Comparison of ENCODE assay signal across 13 cellular contexts in the genomic region with DNA sequence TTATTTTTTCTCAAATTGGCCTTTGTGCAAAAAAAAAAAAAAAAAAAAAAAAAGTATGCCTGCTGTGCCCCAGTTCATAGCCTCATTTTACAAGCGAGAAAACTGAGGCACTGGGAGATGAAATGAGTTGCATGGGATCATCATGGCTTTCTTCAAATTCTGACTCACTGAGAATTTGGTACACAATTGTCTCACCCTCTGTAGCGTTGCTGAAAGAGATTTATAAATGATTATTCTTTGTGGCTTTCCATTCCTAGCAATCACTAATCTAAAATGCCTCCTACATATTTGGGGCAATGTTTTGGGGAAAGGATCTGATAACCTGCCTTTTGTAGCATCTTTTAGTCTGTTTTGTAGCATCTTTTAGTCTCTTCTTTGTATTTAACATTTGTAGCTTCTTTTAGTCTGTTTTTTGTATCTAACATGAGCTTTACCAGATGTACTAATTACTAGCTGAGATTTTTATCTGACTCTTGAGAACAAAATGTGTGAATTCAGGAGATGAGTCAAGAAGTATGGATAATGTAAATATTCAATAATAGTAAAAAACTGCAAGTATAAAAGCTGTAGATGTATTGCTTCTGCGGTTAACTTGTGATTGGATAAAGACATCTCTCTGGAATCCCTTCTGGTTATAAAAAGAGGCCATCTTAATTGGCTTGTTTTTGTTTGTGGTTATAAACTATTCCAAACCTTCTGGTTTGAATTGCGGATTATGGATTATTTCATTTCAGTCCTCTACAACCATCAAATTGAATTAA.
DNase-seq lines count a peak whose midpoint lies in the region; ATAC-seq, FAIRE-seq and TF ChIP-seq lines count a peak whose summit lies in the region.
"Had no signal": no experiment of that assay in that cellular context is flagged by ENCODE, and none has a peak within 500 bp of the region (broad histone marks: within the 10 kb centered on the region; RNA-seq: fewer than 3 reads in every experiment).

No MANE protein-coding gene starts in this region.

- H3K9ac ChIP-seq in fibroblast of lung (ENCODE audit: insufficient read depth, low read length): no peak overlapping the region

- peak overlapping the region; percentile 16 for H3K4me2 ChIP-seq in fibroblast of lung (ENCODE audit: extremely low read depth, insufficient read depth, low read length)

- no peak for TF ChIP-seq CTCF in activated CD8-positive, alpha-beta T cell treated with anti-CD3 and anti-CD28 coated beads for 36 hours (IDR thresholded peaks at IDR 0.05)
- TF ChIP-seq CTCF in fibroblast of lung (conservative IDR thresholded peaks at IDR 0.05 in 1 of 2, IDR thresholded peaks at IDR 0.05 in 1 of 2; ENCODE audit: low read depth in 1 of 2, low read length in 2 of 2) (no peak), thoracic aorta (IDR thresholded peaks at IDR 0.05) (no peak)

- H3K27me3 ChIP-seq in fibroblast of lung (ENCODE audit: control insufficient read depth, insufficient read depth, low read length) (no peaks in the 10 kb centered on the region), thoracic aorta (replicated peaks; ENCODE audit: insufficient read depth) (no peaks in the 10 kb centered on the region)

- H4K20me1 ChIP-seq in fibroblast of lung (ENCODE audit: control insufficient read depth, extremely low read depth, insufficient read depth, low read length): no peaks in the 10 kb centered on the region

- no peak overlapping the region for H3K4me3 ChIP-seq in fibroblast of lung (replicated peaks in 1 of 4; ENCODE audit: control extremely low read depth in 1 of 4, insufficient read depth in 1 of 4, low read depth in 3 of 4, low read length in 4 of 4)
- H3K4me3 ChIP-seq in thoracic aorta: no peak overlapping the region

- peaks cover 92% of the 10 kb centered on the region for H3K36me3 Mint-ChIP-seq in activated naive CD4-positive, alpha-beta T cell treated with anti-CD3 and anti-CD28 coated beads for 36 hours (ENCODE audit: low read depth)
- H3K36me3 Mint-ChIP-seq in activated CD8-positive, alpha-beta T cell treated with anti-CD3 and anti-CD28 coated beads for 36 hours (ENCODE audit: low read depth): peaks cover 90% of the 10 kb centered on the region

- CTCF ChIA-PET in activated naive CD4-positive, alpha-beta T cell treated with anti-CD3 and anti-CD28 coated beads for 36 hours (lab: Charles Lee): interaction anchor here (0.6 to 1.4 kb wide), 4 partner anchors 11 to 1737 kb away, joined by 3 to 6 read pairs (median 4); no protein-coding TSS in a partner anchor
- CTCF ChIA-PET in activated CD8-positive, alpha-beta T cell treated with anti-CD3 and anti-CD28 coated beads for 36 hours (lab: Charles Lee): interaction anchor here (1.8 to 2.7 kb wide), 4 partner anchors 10 to 182 kb away, joined by 6 to 16 read pairs (median 8); no protein-coding TSS in a partner anchor

- H3K79me2 ChIP-seq in fibroblast of lung (ENCODE audit: control insufficient read depth, insufficient read depth, low read length): peaks cover 87% of the 10 kb centered on the region

- H2AFZ ChIP-seq in fibroblast of lung (ENCODE audit: low read length): no peak overlapping the region

- peaks cover 18% of the 10 kb centered on the region for H3K4me1 ChIP-seq in fibroblast of lung (ENCODE audit: control insufficient read depth, extremely low read depth, insufficient read depth, low read length)
- peaks cover 43 to 66% of the 10 kb centered on the region in 2 donors for H3K4me1 ChIP-seq in thoracic aorta (ENCODE audit: control insufficient read depth in 1 of 2, low read depth in 2 of 2)

- H3K27ac ChIP-seq in fibroblast of lung (ENCODE audit: insufficient read depth, low read length) (peak overlapping the region; percentile 32), thoracic aorta (peak overlapping the region; percentile 43 to 66)

- no peaks in the 10 kb centered on the region for H3K27me3 Mint-ChIP-seq in activated naive CD4-positive, alpha-beta T cell treated with anti-CD3 and anti-CD28 coated beads for 36 hours (ENCODE audit: low read depth)
- no peaks in the 10 kb centered on the region for H3K27me3 Mint-ChIP-seq in activated CD8-positive, alpha-beta T cell treated with anti-CD3 and anti-CD28 coated beads for 36 hours

- DNase-seq in activated naive CD4-positive, alpha-beta T cell treated with anti-CD3 and anti-CD28 coated beads for 36 hours: no peak
- DNase-seq in activated naive CD4-positive, alpha-beta T cell treated with anti-CD3 and anti-CD28 coated beads, Interleukin-2, amount 50 U/mL, for 16 hours: no peak
- DNase-seq in activated CD8-positive, alpha-beta T cell treated with anti-CD3 and anti-CD28 coated beads for 36 hours: no peak
- peak in 1 of 2 donors; percentile 56 for DNase-seq in fibroblast of lung (ENCODE audit: low read depth in 2 of 2)
- DNase-seq in thoracic aorta (ENCODE audit: low spot score): no peak
- no peak for DNase-seq in DMS114 treated with DMSO at 0.1 percent for 48 hours (lab: John Stamatoyannopoulos, UW; ENCODE audit: unreplicated experiment)
- DNase-seq in GM12892 (ENCODE audit: insufficient read length): no peak
- DNase-seq in NCI-H128 (lab: John Stamatoyannopoulos, UW; ENCODE audit: unreplicated experiment): no peak
- DNase-seq: glutamatergic neuron; NCI-H2171; stimulated activated CD4-positive, alpha-beta T cell treated with anti-CD3 and anti-CD28 coated beads, Interleukin-2, amount 100 ng/mL, for 48 hours; T-helper 9 cell had no signal

- POLR2A ChIA-PET in activated CD8-positive, alpha-beta T cell treated with anti-CD3 and anti-CD28 coated beads for 36 hours (lab: Charles Lee): interaction anchor here (0.5 to 3.2 kb wide), 6 partner anchors 9 to 121 kb away, joined by 3 to 20 read pairs (median 8); no protein-coding TSS in a partner anchor

- intact Hi-C loops in activated naive CD4-positive, alpha-beta T cell treated with anti-CD3 and anti-CD28 coated beads for 36 hours (cut with micrococcal nuclease): loop anchor here (1.0 kb wide), 1 partner anchor 12 kb away; no protein-coding TSS in a partner anchor
- intact Hi-C loops in activated CD8-positive, alpha-beta T cell treated with anti-CD3 and anti-CD28 coated beads for 36 hours (cut with micrococcal nuclease): no loop called here

- peak overlapping the region; percentile 34 for H3K4me3 Mint-ChIP-seq in activated naive CD4-positive, alpha-beta T cell treated with anti-CD3 and anti-CD28 coated beads for 36 hours
- no peak overlapping the region for H3K4me3 Mint-ChIP-seq in activated CD8-positive, alpha-beta T cell treated with anti-CD3 and anti-CD28 coated beads for 36 hours

- H3K4me1 Mint-ChIP-seq in activated naive CD4-positive, alpha-beta T cell treated with anti-CD3 and anti-CD28 coated beads for 36 hours (ENCODE audit: low read depth): peaks cover 86% of the 10 kb centered on the region
- peaks cover 66% of the 10 kb centered on the region for H3K4me1 Mint-ChIP-seq in activated CD8-positive, alpha-beta T cell treated with anti-CD3 and anti-CD28 coated beads for 36 hours (ENCODE audit: low read depth)

- H3K27ac Mint-ChIP-seq in activated naive CD4-positive, alpha-beta T cell treated with anti-CD3 and anti-CD28 coated beads for 36 hours: peak overlapping the region; percentile 90
- H3K27ac Mint-ChIP-seq in activated CD8-positive, alpha-beta T cell treated with anti-CD3 and anti-CD28 coated beads for 36 hours: peak overlapping the region; percentile 88

- no peaks in the 10 kb centered on the region for H3K9me3 ChIP-seq in fibroblast of lung (ENCODE audit: control insufficient read depth, insufficient read depth, low read depth, low read length)
- no peaks in the 10 kb centered on the region for H3K9me3 ChIP-seq in thoracic aorta

- ATAC-seq in activated CD8-positive, alpha-beta T cell treated with anti-CD3 and anti-CD28 coated beads for 36 hours: peak; percentile 48
- ATAC-seq in thoracic aorta (ENCODE audit: insufficient number of reproducible peaks, low FRiP score, low read depth): no peak

- H3K36me3 ChIP-seq in fibroblast of lung (ENCODE audit: control insufficient read depth, insufficient read depth, low read length) (peaks cover 27% of the 10 kb centered on the region), thoracic aorta (peaks cover 21% of the 10 kb centered on the region)

- TF ChIP-seq POLR2A in GM12892 (IDR thresholded peaks at IDR 0.05; ENCODE audit: low read depth, low read length): no peak

- no peak for FAIRE-seq in GM12892 (lab: Jason Lieb, UNC)
- FAIRE-seq: colon had no signal

- no peaks in the 10 kb centered on the region for H3K9me3 Mint-ChIP-seq in activated naive CD4-positive, alpha-beta T cell treated with anti-CD3 and anti-CD28 coated beads for 36 hours
- H3K9me3 Mint-ChIP-seq in activated CD8-positive, alpha-beta T cell treated with anti-CD3 and anti-CD28 coated beads for 36 hours: peaks cover 5% of the 10 kb centered on the region
